ENCODE assay signal across 18 cellular contexts in genomic region chr1:230237805-230238204, GRCh38.
"Had no signal": no experiment of that assay in that cellular context is flagged by ENCODE, and none has a peak within 500 bp of the region (broad histone marks: within the 10 kb centered on the region; RNA-seq: fewer than 3 reads in every experiment).

No MANE protein-coding gene starts in this region.

- H3K27ac ChIP-seq: SJSA1 had no signal

- H3K4me3 ChIP-seq: SJSA1 had no signal

- DNase-seq: KBM-7, MV-4-11, NCI-H1048, NCI-H1105, NCI-H1436 treated with DMSO at 0.1 percent for 48 hours, NCI-H1694, NCI-H2029 treated with DMSO at 0.1 percent for 48 hours, NCI-H2171 treated with DMSO at 0.1 percent for 48 hours, NCI-H2227 treated with DMSO at 0.1 percent for 48 hours, NCI-H524, NCI-H526 treated with DMSO at 0.1 percent for 48 hours, NCI-H748 treated with DMSO at 0.1 percent for 48 hours, Right ventricle myocardium superior, RPMI8226, SIG-M5, SK-N-SH had no signal

- H3K27me3 ChIP-seq: SJSA1 had no signal

- FAIRE-seq: RCC 7860 had no signal

- H3K4me1 ChIP-seq: SJSA1 had no signal

- H3K9me3 ChIP-seq: SJSA1, SK-N-SH had no signal
